15 cellular contexts compared by ENCODE assay signal in genomic region chr20:3804781-3805180, GRCh38. TPM values are rescaled to one million over a fixed set of nuclear protein-coding genes. Genes with fewer than 3 reads are reported as not detected.
DNase-seq lines count a peak whose midpoint lies in the region; ATAC-seq and TF ChIP-seq lines count a peak whose summit lies in the region.
"Had no signal": no experiment of that assay in that cellular context is flagged by ENCODE, and none has a peak within 500 bp of the region (broad histone marks: within the 10 kb centered on the region; RNA-seq: fewer than 3 reads in every experiment).

No MANE protein-coding gene starts in this region.

- no peaks in the 10 kb centered on the region for H3K27me3 Mint-ChIP-seq in activated naive CD8-positive, alpha-beta T cell treated with anti-CD3 and anti-CD28 coated beads for 36 hours
- H3K27me3 Mint-ChIP-seq in activated naive CD8-positive, alpha-beta T cell treated with anti-CD3 and anti-CD28 coated beads, Interleukin-2, amount 50 U/mL, for 24 hours: no peaks in the 10 kb centered on the region
- H3K27me3 Mint-ChIP-seq in activated T-helper 2 cell treated with anti-CD3 and anti-CD28 coated beads, Interferon-gamma antibody, Interleukin-2, Interleukin-4, amounts not matched to agents 10 μg/mL and 5 μg/mL and 100 μg/mL, durations not matched to agents 14 hours and 24 hours and 36 hours (ENCODE audit: low read depth): no peaks in the 10 kb centered on the region

- H3K4me1 Mint-ChIP-seq in activated naive CD8-positive, alpha-beta T cell treated with anti-CD3 and anti-CD28 coated beads for 36 hours: peaks cover 39% of the 10 kb centered on the region
- H3K4me1 Mint-ChIP-seq in activated naive CD8-positive, alpha-beta T cell treated with anti-CD3 and anti-CD28 coated beads, Interleukin-2, amount 50 U/mL, for 24 hours: peaks cover 50% of the 10 kb centered on the region
- H3K4me1 Mint-ChIP-seq in activated T-helper 2 cell treated with anti-CD3 and anti-CD28 coated beads, Interferon-gamma antibody, Interleukin-2, Interleukin-4, amounts not matched to agents 10 μg/mL and 5 μg/mL and 100 μg/mL, durations not matched to agents 14 hours and 24 hours and 36 hours (ENCODE audit: low read depth): peaks cover 44% of the 10 kb centered on the region

- ATAC-seq in activated naive CD8-positive, alpha-beta T cell treated with anti-CD3 and anti-CD28 coated beads, Interleukin-2, amount 50 U/mL, for 24 hours: no peak
- ATAC-seq in mucosa of descending colon (no peak), aorta (ENCODE audit: low FRiP score) (no peak), GM18909 (IDR thresholded peaks at IDR 0.05; ENCODE audit: poor library complexity, unreplicated experiment) (no peak)
- ATAC-seq: right cardiac atrium had no signal

- no peak for TF ChIP-seq CTCF in mucosa of descending colon (IDR thresholded peaks at IDR 0.05)
- TF ChIP-seq CTCF in transverse colon (IDR thresholded peaks at IDR 0.05): no peak

- no peak for TF ChIP-seq POLR2A in transverse colon (IDR thresholded peaks at IDR 0.05)

- H3K27me3 ChIP-seq in transverse colon (no peaks in the 10 kb centered on the region), aorta (ENCODE audit: control insufficient read depth in 1 of 2, insufficient read depth in 2 of 2, low read length in 1 of 2) (no peaks in the 10 kb centered on the region)

- H3K4me3 ChIP-seq in mucosa of descending colon (no peak overlapping the region), transverse colon (no peak overlapping the region), aorta (ENCODE audit: low read length in 2 of 2) (no peak overlapping the region)

- H3K4me1 ChIP-seq in mucosa of descending colon (ENCODE audit: low read depth): peaks cover 33% of the 10 kb centered on the region
- peaks cover 26 to 54% (median 43%) of the 10 kb centered on the region in 4 donors for H3K4me1 ChIP-seq in transverse colon
- no peaks in the 10 kb centered on the region for H3K4me1 ChIP-seq in aorta (ENCODE audit: control insufficient read depth in 1 of 2, insufficient read depth in 2 of 2, low read length in 2 of 2)

- H3K27ac ChIP-seq in transverse colon: peak overlapping the region; percentile 96 to 97 (median 96)
- no peak overlapping the region for H3K27ac ChIP-seq in aorta (ENCODE audit: low read depth in 1 of 2, low read length in 2 of 2)

- H3K4me3 Mint-ChIP-seq in activated naive CD8-positive, alpha-beta T cell treated with anti-CD3 and anti-CD28 coated beads for 36 hours: no peak overlapping the region
- H3K4me3 Mint-ChIP-seq in activated naive CD8-positive, alpha-beta T cell treated with anti-CD3 and anti-CD28 coated beads, Interleukin-2, amount 50 U/mL, for 24 hours: no peak overlapping the region
- no peak overlapping the region for H3K4me3 Mint-ChIP-seq in activated T-helper 2 cell treated with anti-CD3 and anti-CD28 coated beads, Interferon-gamma antibody, Interleukin-2, Interleukin-4, amounts not matched to agents 10 μg/mL and 5 μg/mL and 100 μg/mL, durations not matched to agents 14 hours and 24 hours and 36 hours (ENCODE audit: low read depth)

- H3K9me3 Mint-ChIP-seq in activated naive CD8-positive, alpha-beta T cell treated with anti-CD3 and anti-CD28 coated beads for 36 hours: no peaks in the 10 kb centered on the region
- H3K9me3 Mint-ChIP-seq in activated naive CD8-positive, alpha-beta T cell treated with anti-CD3 and anti-CD28 coated beads, Interleukin-2, amount 50 U/mL, for 24 hours: no peaks in the 10 kb centered on the region
- no peaks in the 10 kb centered on the region for H3K9me3 Mint-ChIP-seq in activated T-helper 2 cell treated with anti-CD3 and anti-CD28 coated beads, Interferon-gamma antibody, Interleukin-2, Interleukin-4, amounts not matched to agents 10 μg/mL and 5 μg/mL and 100 μg/mL, durations not matched to agents 14 hours and 24 hours and 36 hours

- H3K27ac Mint-ChIP-seq in activated naive CD8-positive, alpha-beta T cell treated with anti-CD3 and anti-CD28 coated beads for 36 hours: peak overlapping the region; percentile 56
- no peak overlapping the region for H3K27ac Mint-ChIP-seq in activated naive CD8-positive, alpha-beta T cell treated with anti-CD3 and anti-CD28 coated beads, Interleukin-2, amount 50 U/mL, for 24 hours
- H3K27ac Mint-ChIP-seq in activated T-helper 2 cell treated with anti-CD3 and anti-CD28 coated beads, Interferon-gamma antibody, Interleukin-2, Interleukin-4, amounts not matched to agents 10 μg/mL and 5 μg/mL and 100 μg/mL, durations not matched to agents 14 hours and 24 hours and 36 hours: peak overlapping the region; percentile 24

- in situ Hi-C loops in transverse colon (cut with MboI; ENCODE audit: low pct_ligation_motif_present in 1 of 4, low pct_unique_long_range_greater_than_20kb in 1 of 4, low sequenced_read_pairs in 3 of 4): no loop called here

- DNase-seq in activated naive CD8-positive, alpha-beta T cell treated with anti-CD3 and anti-CD28 coated beads for 36 hours: no peak
- DNase-seq in activated naive CD8-positive, alpha-beta T cell treated with anti-CD3 and anti-CD28 coated beads, Interleukin-2, amount 50 U/mL, for 24 hours: no peak
- DNase-seq in activated T-helper 2 cell treated with anti-CD3 and anti-CD28 coated beads, Interferon-gamma antibody, Interleukin-2, Interleukin-4, amounts not matched to agents 10 μg/mL and 5 μg/mL and 100 μg/mL, durations not matched to agents 14 hours and 24 hours and 36 hours (ENCODE audit: low spot score): no peak
- peak in 2 of 3 donors; percentile 26 to 37 for DNase-seq in mucosa of descending colon
- DNase-seq in transverse colon: no peak
- no peak for DNase-seq in aorta
- no peak for DNase-seq in NCI-H1694 (lab: John Stamatoyannopoulos, UW)
- DNase-seq: caudate nucleus, erythroblast, HCEC 1CT, NCI-H1436 treated with DMSO at 0.1 percent for 48 hours, NCI-H69 had no signal

- H3K36me3 ChIP-seq in mucosa of descending colon (ENCODE audit: low read depth) (no peaks in the 10 kb centered on the region), transverse colon (peaks cover 0 to 12% (median 0%) of the 10 kb centered on the region in 4 donors), aorta (ENCODE audit: control insufficient read depth in 1 of 2, insufficient read depth in 2 of 2, low read length in 1 of 2) (peaks cover 0 to 4% of the 10 kb centered on the region in 2 donors)

- peaks cover 42% of the 10 kb centered on the region for H3K36me3 Mint-ChIP-seq in activated naive CD8-positive, alpha-beta T cell treated with anti-CD3 and anti-CD28 coated beads for 36 hours
- H3K36me3 Mint-ChIP-seq in activated naive CD8-positive, alpha-beta T cell treated with anti-CD3 and anti-CD28 coated beads, Interleukin-2, amount 50 U/mL, for 24 hours (ENCODE audit: low read depth): peaks cover 31% of the 10 kb centered on the region
- peaks cover 73% of the 10 kb centered on the region for H3K36me3 Mint-ChIP-seq in activated T-helper 2 cell treated with anti-CD3 and anti-CD28 coated beads, Interferon-gamma antibody, Interleukin-2, Interleukin-4, amounts not matched to agents 10 μg/mL and 5 μg/mL and 100 μg/mL, durations not matched to agents 14 hours and 24 hours and 36 hours (ENCODE audit: low read depth)

- H3K9me3 ChIP-seq in mucosa of descending colon (no peaks in the 10 kb centered on the region), transverse colon (no peaks in the 10 kb centered on the region), aorta (ENCODE audit: control insufficient read depth, low read length) (no peaks in the 10 kb centered on the region)

- intact Hi-C loops in activated T-helper 2 cell treated with anti-CD3 and anti-CD28 coated beads, Interferon-gamma antibody, Interleukin-2, Interleukin-4, amounts not matched to agents 10 μg/mL and 5 μg/mL and 100 μg/mL, durations not matched to agents 14 hours and 24 hours and 36 hours (cut with micrococcal nuclease): no loop called here
- intact Hi-C loops in mucosa of descending colon (cut with DNase I, micrococcal nuclease) (no loop called here), transverse colon (cut with DNase I; ENCODE audit: low total_unique reads) (no loop called here), aorta (cut with DNase I) (no loop called here)

- no peak for TF ChIP-seq EP300 in transverse colon (IDR thresholded peaks at IDR 0.05; ENCODE audit: low read depth)

- WGBS in transverse colon (ENCODE audit: low coverage in 1 of 2), 2 donors: 92% methylated on average over 5 of the region's 11 CpGs; no CpG with 5 or more reads in 1 of the 2 donors
- WGBS in aorta, 2 donors: 91 to 93% methylated on average over 11 of the region's 11 CpGs

RNA-seq across cellular contexts. Expression of gene CDC25B, which starts 8.7 kb away (rescaled TPM):
- total RNA-seq in activated naive CD8-positive, alpha-beta T cell treated with anti-CD3 and anti-CD28 coated beads for 36 hours: 10 to 100 TPM; 54.6 to 60.9 TPM
- 101 and 103 TPM in 2 replicates for total RNA-seq in activated T-helper 2 cell treated with anti-CD3 and anti-CD28 coated beads, Interferon-gamma antibody, Interleukin-2, Interleukin-4, amounts not matched to agents 10 μg/mL and 5 μg/mL and 100 μg/mL, durations not matched to agents 14 hours and 24 hours and 36 hours
- 10 to 100 TPM; 12.2 to 52.0 (median 38.4) TPM for total RNA-seq in mucosa of descending colon
- total RNA-seq in transverse colon: 10 to 100 TPM; 14.1 to 89.4 (median 39.5) TPM
- total RNA-seq in aorta: 10 to 100 TPM; 29.6 to 56.3 TPM
- 10 to 100 TPM in 1 of 2 donors, 1 to 10 TPM in 1; 9.9 to 87.5 TPM for polyA plus RNA-seq in aorta

RNA-seq across cellular contexts. Expression of gene AP5S1, which starts 15.6 kb away (rescaled TPM):
- total RNA-seq in activated naive CD8-positive, alpha-beta T cell treated with anti-CD3 and anti-CD28 coated beads for 36 hours: 10 to 100 TPM; 11.1 to 11.7 TPM
- 11.9 and 12.8 TPM in 2 replicates for total RNA-seq in activated T-helper 2 cell treated with anti-CD3 and anti-CD28 coated beads, Interferon-gamma antibody, Interleukin-2, Interleukin-4, amounts not matched to agents 10 μg/mL and 5 μg/mL and 100 μg/mL, durations not matched to agents 14 hours and 24 hours and 36 hours
- 10 to 100 TPM; 13.0 to 18.6 (median 13.9) TPM for total RNA-seq in mucosa of descending colon
- total RNA-seq in transverse colon: 10 to 100 TPM in 3 of 4 donors, 1 to 10 TPM in 1; 9.1 to 38.5 (median 17.0) TPM
- 10 to 100 TPM in 1 of 2 donors, 1 to 10 TPM in 1; 9.9 to 12.3 TPM for total RNA-seq in aorta
- 1 to 10 TPM; 4.4 to 5.9 TPM for polyA plus RNA-seq in aorta

RNA-seq across cellular contexts. Expression of gene CENPB, which starts 18.2 kb away (rescaled TPM):
- total RNA-seq in activated naive CD8-positive, alpha-beta T cell treated with anti-CD3 and anti-CD28 coated beads for 36 hours: 10 to 100 TPM; 54.6 to 59.0 TPM
- total RNA-seq in activated T-helper 2 cell treated with anti-CD3 and anti-CD28 coated beads, Interferon-gamma antibody, Interleukin-2, Interleukin-4, amounts not matched to agents 10 μg/mL and 5 μg/mL and 100 μg/mL, durations not matched to agents 14 hours and 24 hours and 36 hours: 66.1 and 68.9 TPM in 2 replicates
- total RNA-seq in mucosa of descending colon (100 to 1,000 TPM in 1 of 3 donors, 10 to 100 TPM in 2; 71.7 to 114 (median 75.0) TPM), transverse colon (10 to 100 TPM; 66.6 to 83.1 (median 72.8) TPM), aorta (10 to 100 TPM; 79.7 to 89.4 TPM)
- 10 to 100 TPM; 44.7 to 86.8 TPM for polyA plus RNA-seq in aorta

RNA-seq across cellular contexts. Expression of gene SPEF1, which starts 23.5 kb away (rescaled TPM):
- total RNA-seq in activated naive CD8-positive, alpha-beta T cell treated with anti-CD3 and anti-CD28 coated beads for 36 hours: under 1 TPM; 0.12 to 0.23 TPM
- total RNA-seq in activated T-helper 2 cell treated with anti-CD3 and anti-CD28 coated beads, Interferon-gamma antibody, Interleukin-2, Interleukin-4, amounts not matched to agents 10 μg/mL and 5 μg/mL and 100 μg/mL, durations not matched to agents 14 hours and 24 hours and 36 hours: not detected in 2 replicates
- total RNA-seq in mucosa of descending colon (under 1 TPM in 1 of 3 donors, not detected in 2; 0.19 TPM), transverse colon (under 1 TPM in 1 of 4 donors, not detected in 3; 0.14 TPM), aorta (not detected)
- under 1 TPM in 1 of 2 donors, not detected in 1; 0.90 TPM for polyA plus RNA-seq in aorta
- total RNA-seq: urinary bladder had no signal

RNA-seq across cellular contexts. Expression of gene ADISSP, which starts 37.2 kb away (rescaled TPM):
- 10 to 100 TPM; 63.5 to 63.8 TPM for total RNA-seq in activated naive CD8-positive, alpha-beta T cell treated with anti-CD3 and anti-CD28 coated beads for 36 hours
- total RNA-seq in activated T-helper 2 cell treated with anti-CD3 and anti-CD28 coated beads, Interferon-gamma antibody, Interleukin-2, Interleukin-4, amounts not matched to agents 10 μg/mL and 5 μg/mL and 100 μg/mL, durations not matched to agents 14 hours and 24 hours and 36 hours: 55.8 and 56.3 TPM in 2 replicates
- total RNA-seq in mucosa of descending colon (10 to 100 TPM; 14.5 to 69.6 (median 26.5) TPM), transverse colon (10 to 100 TPM in 3 of 4 donors, 1 to 10 TPM in 1; 3.0 to 19.9 (median 16.3) TPM), aorta (10 to 100 TPM; 13.9 to 21.1 TPM)
- polyA plus RNA-seq in aorta: 10 to 100 TPM in 1 of 2 donors, 1 to 10 TPM in 1; 8.5 to 14.0 TPM

Comparison
In these comparisons a context has a peak if more than half of its experiments do, and no peak if none do; other contexts are left out.
1. DNase-seq: peak in mucosa of descending colon (2 of 3); none in activated naive CD8-positive, alpha-beta T cell treated with anti-CD3 and anti-CD28 coated beads for 36 hours (single experiment), activated naive CD8-positive, alpha-beta T cell treated with anti-CD3 and anti-CD28 coated beads, Interleukin-2, amount 50 U/mL, for 24 hours (single experiment), activated T-helper 2 cell treated with anti-CD3 and anti-CD28 coated beads, Interferon-gamma antibody, Interleukin-2, Interleukin-4, amounts not matched to agents 10 μg/mL and 5 μg/mL and 100 μg/mL, durations not matched to agents 14 hours and 24 hours and 36 hours (single experiment), transverse colon (single experiment), aorta (0 of 2) and NCI-H1694 (single experiment).
2. H3K27ac ChIP-seq: peak in transverse colon (4 of 4); none in aorta (0 of 2).